1 cellular context compared by ENCODE assay signal in genomic region chr1:87330954-87331318, GRCh38.
TF ChIP-seq lines count a peak whose summit lies in the region.

No MANE protein-coding gene starts in this region.

TF ChIP-seq in K562, 482 proteins besides CTCF, POLR2A, EP300 and RAD21 (continued from another document):
- TF ChIP-seq VEZF1 (CRISPR knock-in tag; IDR thresholded peaks at IDR 0.05): peak; percentile 86
